Comparison of ENCODE assay signal across 14 cellular contexts in genomic region chr11:68480855-68481510, GRCh38. TPM values are rescaled to one million over a fixed set of nuclear protein-coding genes. Genes with fewer than 3 reads are reported as not detected.
DNase-seq lines count a peak whose midpoint lies in the region; ATAC-seq and TF ChIP-seq lines count a peak whose summit lies in the region.
"Had no signal": no experiment of that assay in that cellular context is flagged by ENCODE, and none has a peak within 500 bp of the region (broad histone marks: within the 10 kb centered on the region; RNA-seq: fewer than 3 reads in every experiment).

No MANE protein-coding gene starts in this region.

- no peak overlapping the region for H3K4me3 ChIP-seq in lower lobe of right lung
- H3K4me3 ChIP-seq in thoracic aorta, result peak overlapping the region; percentile 12

- peak overlapping the region; percentile 12 for H3K27ac ChIP-seq in lower lobe of right lung
- peak overlapping the region in 1 of 2 donors; percentile 8 for H3K27ac ChIP-seq in thoracic aorta

- H3K27me3 ChIP-seq in lower lobe of right lung (ENCODE audit: low read depth) (no peaks in the 10 kb centered on the region), thoracic aorta (replicated peaks; ENCODE audit: insufficient read depth) (no peaks in the 10 kb centered on the region)

- peak overlapping the region; percentile 42 for H3K27ac Mint-ChIP-seq in activated T-cell treated with anti-CD3 and anti-CD28 coated beads, Interleukin-2, amount 50 U/mL, for 72 hours
- H3K27ac Mint-ChIP-seq in chondrocyte (ENCODE audit: unreplicated experiment), result peak overlapping the region; percentile 77

- H3K27me3 Mint-ChIP-seq in activated T-cell treated with anti-CD3 and anti-CD28 coated beads, Interleukin-2, amount 50 U/mL, for 72 hours (ENCODE audit: low read depth), result no peaks in the 10 kb centered on the region
- no peaks in the 10 kb centered on the region for H3K27me3 Mint-ChIP-seq in chondrocyte (ENCODE audit: low read depth)

- H3K9me3 Mint-ChIP-seq in activated T-cell treated with anti-CD3 and anti-CD28 coated beads, Interleukin-2, amount 50 U/mL, for 72 hours, result no peaks in the 10 kb centered on the region
- peaks cover 3% of the 10 kb centered on the region for H3K9me3 Mint-ChIP-seq in chondrocyte (ENCODE audit: low read depth)

- DNase-seq in activated T-cell treated with anti-CD3 and anti-CD28 coated beads, Interleukin-2, amount 50 U/mL, for 72 hours, result no peak
- DNase-seq in activated T-cell treated with anti-CD3 and anti-CD28 coated beads, Interleukin-2, amount 50 U/mL, for 48 hours, result no peak
- DNase-seq in chondrocyte (ENCODE audit: low spot score) (no peak), lower lobe of right lung (no peak), thoracic aorta (ENCODE audit: low spot score) (no peak), T1000 (lab: John Stamatoyannopoulos, UW) (no peak)
- DNase-seq in stimulated activated naive CD4-positive, alpha-beta T cell (lab: John Stamatoyannopoulos, UW), result no peak
- DNase-seq: activated CD4-positive, alpha-beta T cell treated with anti-CD3 and anti-CD28 coated beads, Interleukin-2, amount 50 U/mL, for 48 hours; amygdala; cortex of kidney; Kasumi-1; NCI-H1417 treated with DMSO at 0.1 percent for 48 hours; stimulated activated CD4-positive, alpha-beta T cell treated with anti-CD3 and anti-CD28 coated beads, Interleukin-1b, Interleukin-23, amount 100 ng/mL, for 48 hours had no signal

- ATAC-seq in activated T-cell treated with anti-CD3 and anti-CD28 coated beads, Interleukin-2, amount 50 U/mL, for 72 hours (replicated peaks in 1 of 2), result no peak
- peak in 1 of 2 donors; percentile 14 for ATAC-seq in lower lobe of right lung
- ATAC-seq in thoracic aorta (ENCODE audit: insufficient number of reproducible peaks, low FRiP score, low read depth), result no peak
- no peak for ATAC-seq in SK-N-SH treated with all-trans-retinoic acid at 6 μM for 48 hours

- no peak for TF ChIP-seq CTCF in chondrocyte (IDR thresholded peaks at IDR 0.05)
- TF ChIP-seq CTCF in lower lobe of right lung (IDR thresholded peaks at IDR 0.05), result no peak
- no peak for TF ChIP-seq CTCF in thoracic aorta (IDR thresholded peaks at IDR 0.05)

- H3K4me3 Mint-ChIP-seq in activated T-cell treated with anti-CD3 and anti-CD28 coated beads, Interleukin-2, amount 50 U/mL, for 72 hours, result peak overlapping the region in 1 of 2 donors; percentile 1
- no peak overlapping the region for H3K4me3 Mint-ChIP-seq in chondrocyte (ENCODE audit: unreplicated experiment)

- H3K36me3 ChIP-seq in lower lobe of right lung (no peaks in the 10 kb centered on the region), thoracic aorta (no peaks in the 10 kb centered on the region)

- H3K4me1 Mint-ChIP-seq in activated T-cell treated with anti-CD3 and anti-CD28 coated beads, Interleukin-2, amount 50 U/mL, for 72 hours (ENCODE audit: low read depth), result peaks cover 54% of the 10 kb centered on the region
- H3K4me1 Mint-ChIP-seq in chondrocyte (ENCODE audit: low read depth), result peaks cover 28% of the 10 kb centered on the region

- H3K4me1 ChIP-seq in lower lobe of right lung, result peaks cover 32% of the 10 kb centered on the region
- H3K4me1 ChIP-seq in thoracic aorta (ENCODE audit: control insufficient read depth in 1 of 2, low read depth in 2 of 2), result peaks cover 34 to 37% of the 10 kb centered on the region in 2 donors

- H3K9me3 ChIP-seq in lower lobe of right lung (no peaks in the 10 kb centered on the region), thoracic aorta (no peaks in the 10 kb centered on the region)

- intact Hi-C loops in lower lobe of right lung (cut with DNase I), result no loop called here

- peaks cover 3 to 16% of the 10 kb centered on the region in 2 donors for H3K36me3 Mint-ChIP-seq in activated T-cell treated with anti-CD3 and anti-CD28 coated beads, Interleukin-2, amount 50 U/mL, for 72 hours (ENCODE audit: insufficient read depth in 2 of 2)
- no peaks in the 10 kb centered on the region for H3K36me3 Mint-ChIP-seq in chondrocyte (ENCODE audit: low read depth)

TF ChIP-seq in SK-N-SH treated with all-trans-retinoic acid at 6 μM for 48 hours, 23 proteins besides CTCF, POLR2A, EP300 and RAD21 (continues in another document):
- TF ChIP-seq PPARA (CRISPR knock-in tag; IDR thresholded peaks at IDR 0.05; ENCODE audit: borderline replicate concordance) (no peak), CREB5 (CRISPR knock-in tag; IDR thresholded peaks at IDR 0.05; ENCODE audit: low read depth) (no peak), ZFP30 (CRISPR knock-in tag; IDR thresholded peaks at IDR 0.05) (no peak), CSRNP3 (CRISPR knock-in tag; IDR thresholded peaks at IDR 0.05) (no peak), ARNTL (CRISPR knock-in tag; IDR thresholded peaks at IDR 0.05; ENCODE audit: borderline replicate concordance, low read depth) (no peak), ZNF565 (CRISPR knock-in tag; conservative IDR thresholded peaks at IDR 0.05; ENCODE audit: low read depth) (no peak), TCF4 (CRISPR knock-in tag; IDR thresholded peaks at IDR 0.05; ENCODE audit: borderline replicate concordance) (no peak), ZC3H10 (CRISPR knock-in tag; IDR thresholded peaks at IDR 0.05) (no peak), ESRRG (CRISPR knock-in tag; IDR thresholded peaks at IDR 0.05) (no peak), ISL1 (CRISPR knock-in tag; IDR thresholded peaks at IDR 0.05) (no peak), RARB (CRISPR knock-in tag; IDR thresholded peaks at IDR 0.05) (no peak), TSHZ2 (CRISPR knock-in tag; IDR thresholded peaks at IDR 0.05) (no peak), CSDC2 (CRISPR knock-in tag; IDR thresholded peaks at IDR 0.05) (no peak), SNAI2 (CRISPR knock-in tag; IDR thresholded peaks at IDR 0.05) (no peak), BACH2 (CRISPR knock-in tag; IDR thresholded peaks at IDR 0.05; ENCODE audit: borderline replicate concordance) (no peak), ZNF8 (CRISPR knock-in tag; IDR thresholded peaks at IDR 0.05) (no peak), GLIS3 (CRISPR knock-in tag; IDR thresholded peaks at IDR 0.05) (no peak)

RNA-seq across cellular contexts. Expression of gene PPP6R3, which starts 20.4 kb away (rescaled TPM):
- 100 to 1,000 TPM; 111 to 128 TPM for total RNA-seq in activated T-cell treated with anti-CD3 and anti-CD28 coated beads, Interleukin-2, amount 50 U/mL, for 72 hours
- total RNA-seq in chondrocyte (73.4 to 76.1 TPM (median 75.1 TPM) in 3 replicates), lower lobe of right lung (98.0 TPM), thoracic aorta (100 to 1,000 TPM in 1 of 2 donors, 10 to 100 TPM in 1; 75.4 to 166 TPM)
